24 cellular contexts compared by ENCODE assay signal in the genomic region with DNA sequence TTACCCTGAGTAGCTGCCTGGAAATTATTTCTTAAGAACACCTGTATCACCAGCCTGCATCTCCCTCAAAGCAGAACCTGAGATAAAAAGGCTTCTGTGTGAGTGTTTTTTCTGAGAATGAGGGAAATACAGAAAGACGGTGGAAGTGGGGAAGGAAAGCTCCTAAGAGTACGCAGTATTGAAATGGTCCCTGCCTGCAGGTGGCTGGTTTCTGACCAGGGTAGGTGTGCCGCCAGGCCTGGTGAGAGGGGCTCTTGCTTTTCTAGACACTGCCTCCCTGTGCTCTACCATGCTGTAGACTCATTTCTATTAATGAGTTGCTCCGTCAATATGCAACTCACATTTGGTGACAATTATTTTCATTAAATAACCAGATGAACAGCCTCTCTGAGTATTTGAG.
"Had no signal": no experiment of that assay in that cellular context is flagged by ENCODE, and none has a peak within 500 bp of the region (broad histone marks: within the 10 kb centered on the region; RNA-seq: fewer than 3 reads in every experiment).

No MANE protein-coding gene starts in this region.

- H3K9me3 ChIP-seq: heart right ventricle, pancreas, stomach, thoracic aorta, transverse colon had no signal

- H3K4me3 ChIP-seq: dorsolateral prefrontal cortex, heart right ventricle, lung, pancreas, stomach, thoracic aorta, transverse colon had no signal

- H3K27ac ChIP-seq: dorsolateral prefrontal cortex, heart right ventricle, pancreas, stomach, thoracic aorta, transverse colon had no signal

- DNase-seq: cortex of kidney; dorsolateral prefrontal cortex; effector CD8-positive, alpha-beta T cell; heart right ventricle; hypothalamus; immature natural killer cell; kidney; left cardiac atrium; left ventricle myocardium superior; mesenchymal stem cell; midbrain; occipital lobe; pancreas; right cardiac atrium; small intestine; stimulated activated CD4-positive, alpha-beta T cell treated with anti-CD3 and anti-CD28 coated beads, Interleukin-12 subunit alpha, Interleukin-12 subunit beta, amount 100 ng/mL, for 4 hours; stimulated activated naive CD4-positive, alpha-beta T cell; stomach; substantia nigra; transverse colon had no signal

- FAIRE-seq: endometrium, frontal cortex, kidney, pancreas, small intestine had no signal

- H3K27me3 ChIP-seq: heart right ventricle, pancreas, stomach, transverse colon had no signal

- H3K36me3 ChIP-seq: heart right ventricle, pancreas, stomach, thoracic aorta, transverse colon had no signal

- H3K4me1 ChIP-seq: pancreas, transverse colon had no signal
